Comparison of ENCODE assay signal across 7 cellular contexts in the genomic region with DNA sequence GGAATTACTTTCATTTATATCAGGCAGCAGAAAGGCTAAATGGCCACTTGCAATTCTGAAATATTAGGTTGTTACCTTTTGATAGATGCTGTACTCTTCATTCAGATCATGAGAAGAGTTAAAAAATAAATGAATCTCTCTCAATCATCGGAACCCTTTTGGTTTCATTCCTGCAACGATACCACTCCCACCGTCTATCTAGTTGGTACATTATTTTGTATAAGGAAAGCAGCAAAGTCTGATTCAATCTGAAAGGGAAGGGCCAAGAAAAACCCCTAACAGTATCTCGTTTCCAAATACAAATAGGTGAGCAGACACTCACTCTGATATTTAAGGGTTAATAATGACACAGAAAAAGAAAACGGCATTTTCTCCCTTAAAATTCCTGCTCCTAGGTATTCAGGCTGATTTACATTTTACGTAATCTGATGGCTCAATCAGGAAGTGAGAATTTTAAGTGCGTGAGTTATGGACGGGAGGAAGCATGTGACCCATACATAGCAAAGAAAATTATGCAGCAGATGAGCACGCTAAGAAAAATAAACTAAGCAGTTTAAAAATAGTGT.
DNase-seq lines count a peak whose midpoint lies in the region.

No MANE protein-coding gene starts in this region.

- H3K9me3 ChIP-seq in neuronal stem cell (replicated peaks in 1 of 2; ENCODE audit: control insufficient read depth in 2 of 2, insufficient read depth in 1 of 2, low read depth in 1 of 2, low read length in 2 of 2): peaks cover 0 to 4% of the 10 kb centered on the region in 2 donors

- no peak overlapping the region for H3K23ac ChIP-seq in neuronal stem cell (ENCODE audit: low read depth, low read length, poor library complexity)

- peak overlapping the region in 1 of 2 donors; percentile 21 for H3K4me3 ChIP-seq in neuronal stem cell (ENCODE audit: low read length in 2 of 2)

- no peak overlapping the region for H3K18ac ChIP-seq in neuronal stem cell (ENCODE audit: low read length)

- H3K4ac ChIP-seq in neuronal stem cell (ENCODE audit: low read length): no peak overlapping the region

- no peak overlapping the region for H4K91ac ChIP-seq in neuronal stem cell (ENCODE audit: low read depth, low read length, poor library complexity)

- no peak overlapping the region for H3K27ac ChIP-seq in neuronal stem cell (replicated peaks; ENCODE audit: low read length)

- no peak overlapping the region for H2AK5ac ChIP-seq in neuronal stem cell (ENCODE audit: low read depth, low read length)

- no peak overlapping the region for H2BK120ac ChIP-seq in neuronal stem cell (ENCODE audit: low read depth, low read length)

- intact Hi-C loops in posterior vena cava (cut with DNase I): no loop called here

- H4K8ac ChIP-seq in neuronal stem cell (ENCODE audit: low read depth, low read length): no peak overlapping the region

- no peak overlapping the region for H2BK12ac ChIP-seq in neuronal stem cell (ENCODE audit: low read length)

- DNase-seq in HCEC 1CT (peak; percentile 92), RPMI7951 (ENCODE audit: low read depth) (peak; percentile 70), epidermal melanocyte (ENCODE audit: insufficient read length, low spot score) (peak; percentile 48), neuronal stem cell (ENCODE audit: low spot score) (no peak), DMS153 treated with DMSO at 0.1 percent for 48 hours (lab: John Stamatoyannopoulos, UW; ENCODE audit: unreplicated experiment) (no peak), posterior vena cava (ENCODE audit: low spot score) (no peak), DMS 273 (lab: John Stamatoyannopoulos, UW; ENCODE audit: unreplicated experiment) (no peak)

- H3K4me1 ChIP-seq in neuronal stem cell (ENCODE audit: control insufficient read depth in 2 of 2, insufficient read depth in 1 of 2, low read depth in 1 of 2, low read length in 2 of 2): peaks cover 12 to 50% of the 10 kb centered on the region in 2 donors

- H3K14ac ChIP-seq in neuronal stem cell (ENCODE audit: low read length): no peak overlapping the region

- H2AFZ ChIP-seq in neuronal stem cell (ENCODE audit: low read length): peak overlapping the region; percentile 64

- H3K27me3 ChIP-seq in neuronal stem cell (ENCODE audit: control insufficient read depth in 3 of 3, insufficient read depth in 3 of 3, low read depth in 1 of 3, low read length in 3 of 3): no peaks in the 10 kb centered on the region

- no CpG with 5 or more reads among the region's 9 CpGs for WGBS in neuronal stem cell (ENCODE audit: extremely low coverage in 2 of 2, insufficient read length in 2 of 2, insufficient replicate concordance in 1 of 2), 2 donors

- no peak overlapping the region for H2BK5ac ChIP-seq in neuronal stem cell (ENCODE audit: low read length)

- no peak overlapping the region for H3K9ac ChIP-seq in neuronal stem cell (ENCODE audit: low read depth, low read length, poor library complexity)

- H3K36me3 ChIP-seq in neuronal stem cell (replicated peaks in 1 of 2; ENCODE audit: control insufficient read depth in 2 of 2, insufficient read depth in 2 of 2, low read length in 2 of 2): no peaks in the 10 kb centered on the region

- H2BK15ac ChIP-seq in neuronal stem cell (ENCODE audit: low read length): no peak overlapping the region

- H3K4me2 ChIP-seq in neuronal stem cell (ENCODE audit: insufficient read depth, low read length, poor library complexity, severe bottlenecking): no peak overlapping the region

- H3K79me1 ChIP-seq in neuronal stem cell (ENCODE audit: low read depth, low read length): no peaks in the 10 kb centered on the region

Comparison
In these comparisons a context has a peak if more than half of its experiments do, and no peak if none do; other contexts are left out.
1. DNase-seq: peak in HCEC 1CT (single experiment), RPMI7951 (single experiment) and epidermal melanocyte (single experiment); none in neuronal stem cell (single experiment), DMS153 treated with DMSO at 0.1 percent for 48 hours (single experiment), posterior vena cava (single experiment) and DMS 273 (single experiment).